Comparison of ENCODE assay signal across 13 cellular contexts in genomic region chr20:38275815-38276550, GRCh38. TPM values are rescaled to one million over a fixed set of nuclear protein-coding genes. Genes with fewer than 3 reads are reported as not detected.
A peak's percentile ranks its signal among the peaks of the same experiment; 100 is the strongest.
DNase-seq lines count a peak whose midpoint lies in the region; ATAC-seq, FAIRE-seq and TF ChIP-seq lines count a peak whose summit lies in the region.
"Had no signal": no experiment of that assay in that cellular context is flagged by ENCODE, and none has a peak within 500 bp of the region (broad histone marks: within the 10 kb centered on the region; RNA-seq: fewer than 3 reads in every experiment).

No MANE protein-coding gene starts in this region.

- no peak for FAIRE-seq in GM12892 (lab: Jason Lieb, UNC)

- H3K27ac ChIP-seq in RWPE2 (ENCODE audit: poor library complexity, severe bottlenecking) = peak overlapping the region; percentile 87
- peak overlapping the region in 3 of 4 donors; percentile 15 to 64 (median 46) for H3K27ac ChIP-seq in esophagus squamous epithelium
- peak overlapping the region; percentile 8 to 39 for H3K27ac ChIP-seq in thoracic aorta
- H3K27ac ChIP-seq: SK-N-MC had no signal

- ATAC-seq in RWPE2 (ENCODE audit: low read depth) (peak; percentile 79), thoracic aorta (ENCODE audit: insufficient number of reproducible peaks, low FRiP score, low read depth) (no peak), HG03025 (IDR thresholded peaks at IDR 0.05; ENCODE audit: low FRiP score, unreplicated experiment) (no peak)
- ATAC-seq: activated T-cell treated with anti-CD3 and anti-CD28 coated beads, Interleukin-2, amount 50 U/mL, for 72 hours had no signal

- H3K4me3 ChIP-seq in RWPE2 (ENCODE audit: severe bottlenecking) = no peak overlapping the region
- H3K4me3 ChIP-seq in esophagus squamous epithelium = no peak overlapping the region
- H3K4me3 ChIP-seq in thoracic aorta = no peak overlapping the region
- H3K4me3 ChIP-seq: SK-N-MC had no signal

- DNase-seq in activated CD4-positive, alpha-beta T cell treated with anti-CD3 and anti-CD28 coated beads for 48 hours = peak; percentile 9
- no peak for DNase-seq in activated CD4-positive, alpha-beta T cell treated with anti-CD3 and anti-CD28 coated beads for 1 hour
- DNase-seq in RWPE2 (ENCODE audit: low spot score) = peak; percentile 80
- DNase-seq in esophagus squamous epithelium (lab: John Stamatoyannopoulos, UW) = no peak
- DNase-seq in thoracic aorta (ENCODE audit: low spot score) = no peak
- no peak for DNase-seq in activated gamma-delta T cell treated with Interleukin-2 at 50 U/mL for 16 hours
- DNase-seq in GM12892 (ENCODE audit: insufficient read length) = no peak
- DNase-seq: activated T-cell treated with anti-CD3 and anti-CD28 coated beads, Interleukin-2, amount 50 U/mL, for 72 hours; C1 segment of cervical spinal cord; GOT3; stimulated activated CD4-positive, alpha-beta T cell treated with anti-CD3 and anti-CD28 coated beads, Interleukin-4, amount 100 ng/mL, for 4 hours had no signal

- TF ChIP-seq POLR2A in esophagus squamous epithelium (IDR thresholded peaks at IDR 0.05) (no peak), GM12892 (IDR thresholded peaks at IDR 0.05; ENCODE audit: low read depth, low read length) (no peak)

- H3K36me3 ChIP-seq in RWPE2 (ENCODE audit: low read depth) (no peaks in the 10 kb centered on the region), esophagus squamous epithelium (no peaks in the 10 kb centered on the region), thoracic aorta (no peaks in the 10 kb centered on the region)

- no peak for TF ChIP-seq CTCF in RWPE2 (IDR thresholded peaks at IDR 0.05; ENCODE audit: poor library complexity, severe bottlenecking)
- no peak for TF ChIP-seq CTCF in esophagus squamous epithelium (IDR thresholded peaks at IDR 0.05)
- TF ChIP-seq CTCF in thoracic aorta (IDR thresholded peaks at IDR 0.05) = no peak

- intact Hi-C loops in esophagus squamous epithelium (cut with DNase I) = no loop called here

- H3K27me3 ChIP-seq in RWPE2 (ENCODE audit: insufficient read depth, poor library complexity, severe bottlenecking) (no peaks in the 10 kb centered on the region), esophagus squamous epithelium (no peaks in the 10 kb centered on the region), thoracic aorta (replicated peaks; ENCODE audit: insufficient read depth) (no peaks in the 10 kb centered on the region)

- 66 to 71% methylated on average over 12 of the region's 12 CpGs for WGBS in esophagus squamous epithelium, 2 donors

- no peaks in the 10 kb centered on the region for H3K9me3 ChIP-seq in RWPE2 (ENCODE audit: severe bottlenecking)
- H3K9me3 ChIP-seq in esophagus squamous epithelium = no peaks in the 10 kb centered on the region
- no peaks in the 10 kb centered on the region for H3K9me3 ChIP-seq in thoracic aorta

- H3K4me1 ChIP-seq in RWPE2 (ENCODE audit: insufficient read depth, poor library complexity, severe bottlenecking) = peaks cover 45% of the 10 kb centered on the region
- peaks cover 7 to 50% (median 23%) of the 10 kb centered on the region in 3 donors for H3K4me1 ChIP-seq in esophagus squamous epithelium
- H3K4me1 ChIP-seq in thoracic aorta (ENCODE audit: control insufficient read depth in 1 of 2, low read depth in 2 of 2) = peaks cover 24 to 42% of the 10 kb centered on the region in 2 donors

RNA-seq across cellular contexts. Expression of gene KIAA1755, which starts 15.4 kb away (rescaled TPM):
- total RNA-seq in esophagus squamous epithelium = 1 to 10 TPM in 1 of 4 donors, under 1 TPM in 3; 0.12 to 3.4 (median 0.39) TPM
- total RNA-seq in thoracic aorta = 10 to 100 TPM; 11.0 to 45.4 TPM
- not detected for polyA plus RNA-seq in GM12892 (2012; ENCODE audit: missing spikeins)
- total RNA-seq: activated T-cell treated with anti-CD3 and anti-CD28 coated beads, Interleukin-2, amount 50 U/mL, for 72 hours had no signal

RNA-seq across cellular contexts. Expression of gene BPI, which starts 28.0 kb away (rescaled TPM):
- total RNA-seq in esophagus squamous epithelium (under 1 TPM in 1 of 4 donors, not detected in 3; 0.26 TPM), thoracic aorta (1 to 10 TPM in 1 of 2 donors, under 1 TPM in 1; 0.35 to 4.1 TPM)
- polyA plus RNA-seq in GM12892 (2012; ENCODE audit: missing spikeins) = not detected
- total RNA-seq: activated T-cell treated with anti-CD3 and anti-CD28 coated beads, Interleukin-2, amount 50 U/mL, for 72 hours had no signal

Comparison
In these comparisons a context has a peak if more than half of its experiments do, and no peak if none do; other contexts are left out.
1. DNase-seq: peak in activated CD4-positive, alpha-beta T cell treated with anti-CD3 and anti-CD28 coated beads for 48 hours (single experiment) and RWPE2 (single experiment); none in activated CD4-positive, alpha-beta T cell treated with anti-CD3 and anti-CD28 coated beads for 1 hour (single experiment), esophagus squamous epithelium (single experiment), thoracic aorta (single experiment), activated gamma-delta T cell treated with Interleukin-2 at 50 U/mL for 16 hours (single experiment) and GM12892 (single experiment).
2. H3K27ac ChIP-seq: peak in every context shown above with its lines; median percentile 87 in RWPE2; 46 in esophagus squamous epithelium; 24 in thoracic aorta.